In genomic region chr6:53604623-53605190, GRCh38 we compare ENCODE assay signal across 14 cellular contexts.
"Had no signal": no experiment of that assay in that cellular context is flagged by ENCODE, and none has a peak within 500 bp of the region (broad histone marks: within the 10 kb centered on the region; RNA-seq: fewer than 3 reads in every experiment).

No MANE protein-coding gene starts in this region.

- H3K27ac ChIP-seq: esophagus muscularis mucosa, foreskin keratinocyte, left lung, parathyroid adenoma, skin epidermis, stomach, thoracic aorta had no signal

- DNase-seq: activated CD4-positive, alpha-beta memory T cell treated with anti-CD3 and anti-CD28 coated beads, Interleukin-2, amount 10 ng/mL, durations not matched to agents 7 days and 5 days; activated naive CD8-positive, alpha-beta T cell treated with anti-CD3 and anti-CD28 coated beads, Interleukin-2, amount 10 ng/mL, durations not matched to agents 7 days and 5 days; anterior cingulate cortex; cerebellar nuclear complex; dermis blood vessel endothelial cell; foreskin keratinocyte; left lung; stomach; T1000 had no signal

- H3K4me2 ChIP-seq: neural progenitor cell had no signal

- H3K4me3 ChIP-seq: esophagus muscularis mucosa, left lung, neural progenitor cell, skin epidermis, stomach, thoracic aorta had no signal

- H3K9me3 ChIP-seq: esophagus muscularis mucosa, left lung, stomach, thoracic aorta had no signal

- H3K27me3 ChIP-seq: esophagus muscularis mucosa, foreskin keratinocyte, neural progenitor cell, stomach had no signal

- H2AFZ ChIP-seq: parathyroid adenoma had no signal

- H3K9ac ChIP-seq: neural progenitor cell, parathyroid adenoma had no signal

- H3K4me1 ChIP-seq: left lung, parathyroid adenoma had no signal

- H3K79me2 ChIP-seq: parathyroid adenoma had no signal

- H3K36me3 ChIP-seq: esophagus muscularis mucosa, left lung, neural progenitor cell, stomach, thoracic aorta had no signal

- ATAC-seq: left lung had no signal
